8 cellular contexts compared by ENCODE assay signal in the genomic region with DNA sequence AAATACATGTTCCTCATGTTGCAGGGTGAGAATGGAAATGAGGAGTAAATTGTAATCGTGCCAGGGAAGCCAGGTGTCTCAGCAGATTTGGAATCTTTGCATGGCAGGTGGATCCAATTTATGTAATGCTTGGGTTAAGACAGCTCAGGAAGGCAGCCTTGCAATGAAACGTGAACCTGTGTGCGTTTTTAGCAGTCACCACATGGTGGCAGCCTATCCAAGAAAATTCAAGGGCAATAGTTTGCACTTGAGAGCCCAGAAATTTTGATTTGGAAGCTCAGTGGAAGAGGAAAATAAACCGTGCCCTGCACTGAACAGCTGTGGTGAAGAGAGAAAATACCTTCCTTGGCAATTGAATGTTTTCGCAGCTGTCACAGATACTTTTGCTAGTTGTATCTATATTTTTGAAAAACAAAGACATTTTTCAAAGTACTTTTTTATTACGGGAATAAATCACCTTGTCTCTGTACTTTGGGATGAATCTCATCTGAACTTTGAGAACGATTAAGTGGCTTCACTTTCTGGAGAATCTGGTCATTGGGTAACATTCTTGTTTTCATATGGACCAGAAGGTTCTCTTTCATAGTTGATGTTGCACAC. TPM values are rescaled to one million over a fixed set of nuclear protein-coding genes. Genes with fewer than 3 reads are reported as not detected.
DNase-seq lines count a peak whose midpoint lies in the region; ATAC-seq, FAIRE-seq and TF ChIP-seq lines count a peak whose summit lies in the region.

No MANE protein-coding gene starts in this region.

- H3K27ac ChIP-seq in AG04450 (ENCODE audit: low read depth, low read length) = no peak overlapping the region
- no peak overlapping the region for H3K27ac ChIP-seq in pancreas
- H3K27ac ChIP-seq in upper lobe of right lung = no peak overlapping the region

- ATAC-seq in GM18511 (IDR thresholded peaks at IDR 0.05; ENCODE audit: unreplicated experiment) (peak; percentile 48), pancreas (peak; percentile 73 to 96 (median 94)), upper lobe of right lung (peak; percentile 90)

- H3K9me3 ChIP-seq in AG04450 (ENCODE audit: control insufficient read depth, insufficient read depth, low read length) (no peaks in the 10 kb centered on the region), pancreas (no peaks in the 10 kb centered on the region), upper lobe of right lung (no peaks in the 10 kb centered on the region)

- DNase-seq in AG04450 (ENCODE audit: low read depth, low spot score) (peak; percentile 72), KG1 (lab: John Stamatoyannopoulos, UW) (peak; percentile 24), RKO (ENCODE audit: low spot score) (peak; percentile 74), germinal center (ENCODE audit: low spot score) (peak; percentile 44), pancreas (peak in 5 of 6 donors; percentile 39 to 79 (median 49)), upper lobe of right lung (no peak)
- DNase-seq in activated effector memory CD4-positive, alpha-beta T cell treated with Interleukin-2 at 50 U/mL for 16 hours = peak; percentile 39

- no peaks in the 10 kb centered on the region for H3K4me1 ChIP-seq in pancreas
- no peaks in the 10 kb centered on the region for H3K4me1 ChIP-seq in upper lobe of right lung

- peak; percentile 89 for TF ChIP-seq CTCF in AG04450 (IDR thresholded peaks at IDR 0.05; ENCODE audit: low read depth, low read length)
- peak; percentile 67 to 80 (median 78) for TF ChIP-seq CTCF in pancreas (IDR thresholded peaks at IDR 0.05)
- TF ChIP-seq CTCF in upper lobe of right lung (IDR thresholded peaks at IDR 0.05) = peak; percentile 81

- H3K27me3 ChIP-seq in AG04450 (ENCODE audit: control insufficient read depth, insufficient read depth, low read length) = no peaks in the 10 kb centered on the region
- no peaks in the 10 kb centered on the region for H3K27me3 ChIP-seq in pancreas
- H3K27me3 ChIP-seq in upper lobe of right lung = no peaks in the 10 kb centered on the region

- no peak overlapping the region for H3K4me3 ChIP-seq in AG04450 (ENCODE audit: low read depth, low read length)
- no peak overlapping the region for H3K4me3 ChIP-seq in pancreas
- no peak overlapping the region for H3K4me3 ChIP-seq in upper lobe of right lung

- CTCF ChIA-PET in AG04450 (lab: Charles Lee) = interaction anchor here (0.6 to 10.5 kb wide), 66 partner anchors 8 to 1397 kb away, joined by 3 to 178 read pairs (median 5); no protein-coding TSS in a partner anchor

- whole genome bisulfite sequencing in pancreas, 2 donors = 15 to 19% methylated on average over 7 of the region's 7 CpGs

- H3K36me3 ChIP-seq in pancreas (peaks cover 0 to 10% (median 0%) of the 10 kb centered on the region in 3 donors), upper lobe of right lung (peaks cover 30% of the 10 kb centered on the region)

- peak; percentile 20 for FAIRE-seq in pancreas (lab: Jason Lieb, UNC)

- intact Hi-C loops in pancreas (cut with DNase I) (loop anchor here in 2 of 3 donors (5.0 to 10.0 kb wide), 2 partner anchors 443 to 445 kb away; no protein-coding TSS in a partner anchor), upper lobe of right lung (cut with DNase I) (loop anchor here (5.0 kb wide), 1 partner anchor 440 kb away; no protein-coding TSS in a partner anchor)

- POLR2A ChIA-PET in AG04450 (lab: Yijun Ruan, JAX) = interaction anchor here (0.8 to 1.0 kb wide), 2 partner anchors 432 to 443 kb away, joined by 3 to 10 read pairs; no protein-coding TSS in a partner anchor

RNA-seq across cellular contexts. Expression of a gene that starts 26.5 kb away (rescaled TPM):
- polyA plus RNA-seq in AG04450 (2011; rRNA removed) (62.4 and 69.1 TPM in 2 replicates), pancreas (1 to 10 TPM; 3.2 to 3.6 TPM)
- 60.5 and 66.1 TPM in 2 replicates for polyA minus RNA-seq in AG04450 (2011; rRNA and poly(A)+ RNA removed)
- total RNA-seq in pancreas (10 to 100 TPM in 3 of 6 donors, 1 to 10 TPM in 3; 7.4 to 26.5 (median 11.4) TPM), upper lobe of right lung (27.9 TPM)
